18 cellular contexts compared by ENCODE assay signal in the genomic region with DNA sequence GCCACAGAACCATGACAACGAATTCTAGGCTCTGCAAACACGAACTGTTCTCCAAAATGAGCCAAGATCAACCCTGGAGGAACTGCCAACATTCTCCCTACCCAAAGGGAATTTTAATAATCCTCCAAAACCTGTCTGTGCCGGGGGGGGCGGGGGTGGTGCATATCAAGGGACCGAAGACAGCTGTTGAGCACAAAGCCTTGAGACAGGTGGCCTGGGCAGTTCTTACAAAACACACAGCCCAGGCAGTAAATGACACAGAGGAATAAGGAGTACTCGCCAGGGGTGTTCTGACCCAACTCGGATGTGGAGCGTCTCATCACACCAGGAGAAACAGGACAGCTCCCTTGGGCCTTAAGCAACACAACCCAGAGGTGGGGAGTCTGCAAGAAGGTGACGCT. TPM values are rescaled to one million over a fixed set of nuclear protein-coding genes. Genes with fewer than 3 reads are reported as not detected.
DNase-seq lines count a peak whose midpoint lies in the region; ATAC-seq and TF ChIP-seq lines count a peak whose summit lies in the region.
"Had no signal": no experiment of that assay in that cellular context is flagged by ENCODE, and none has a peak within 500 bp of the region (broad histone marks: within the 10 kb centered on the region; RNA-seq: fewer than 3 reads in every experiment).

No MANE protein-coding gene starts in this region.

- TF ChIP-seq POLR2A in spleen (IDR thresholded peaks at IDR 0.05): no peak

- intact Hi-C loops in left ventricle myocardium superior (cut with micrococcal nuclease): no loop called here
- intact Hi-C loops in spleen (cut with DNase I; ENCODE audit: low total_unique reads): no loop called here

- 92 to 96% (median 93%) methylated on average over 9 of the region's 9 CpGs for WGBS in spleen, 5 donors

- H3K27ac ChIP-seq in spleen: no peak overlapping the region
- H3K27ac ChIP-seq: thyroid gland had no signal

- H3K36me3 ChIP-seq in spleen: peaks cover 0 to 100% (median 79%) of the 10 kb centered on the region in 6 donors

- ATAC-seq in left ventricle myocardium superior (peak; percentile 27), HG03097 (IDR thresholded peaks at IDR 0.05; ENCODE audit: low FRiP score, unreplicated experiment) (no peak), HG02678 (IDR thresholded peaks at IDR 0.05; ENCODE audit: unreplicated experiment) (no peak), GM18909 (IDR thresholded peaks at IDR 0.05; ENCODE audit: poor library complexity, unreplicated experiment) (no peak)

- H3K4me1 ChIP-seq in spleen: peaks cover 0 to 17% (median 5%) of the 10 kb centered on the region in 6 donors

- peak; percentile 92 for DNase-seq in LHCN-M2 (ENCODE audit: low read depth)
- DNase-seq in astrocyte of the hippocampus (ENCODE audit: low read depth, low spot score): peak; percentile 30
- no peak for DNase-seq in left ventricle myocardium superior
- DNase-seq in spleen: peak; percentile 39
- DNase-seq: activated CD4-positive, alpha-beta T cell treated with anti-CD3 and anti-CD28 coated beads for 4 hours; activated T-cell treated with anti-CD3 and anti-CD28 coated beads for 4 hours; CD4-positive, CD25-positive, alpha-beta regulatory T cell; DND-41; mesendoderm; NCI-H2029; NCI-H510A treated with DMSO at 0.1 percent for 48 hours; retina; T-helper 9 cell; thyroid gland had no signal

- no peak for TF ChIP-seq CTCF in spleen (IDR thresholded peaks at IDR 0.05 in 8 of 11, conservative IDR thresholded peaks at IDR 0.05 in 3 of 11)

- no peaks in the 10 kb centered on the region for H3K9me3 ChIP-seq in spleen
- H3K9me3 ChIP-seq: thyroid gland had no signal

- no peaks in the 10 kb centered on the region for H3K27me3 ChIP-seq in spleen (replicated peaks in 1 of 7)
- H3K27me3 ChIP-seq: thyroid gland had no signal

- H3K4me3 ChIP-seq in spleen: no peak overlapping the region
- H3K4me3 ChIP-seq: thyroid gland had no signal

RNA-seq across cellular contexts. Expression of a gene that starts 35.6 kb away (rescaled TPM):
- total RNA-seq in LHCN-M2 (2014; rRNA removed): not detected in 2 replicates
- polyA plus RNA-seq in LHCN-M2 (2012): 0.80 TPM
- total RNA-seq in left ventricle myocardium superior: 23.2 TPM
- total RNA-seq in spleen: 1 to 10 TPM in 6 of 7 donors, not detected in 1; 1.0 to 3.8 (median 2.0) TPM
- 1 to 10 TPM; 5.6 to 8.0 (median 6.7) TPM for polyA plus RNA-seq in spleen
- total RNA-seq: CD4-positive, CD25-positive, alpha-beta regulatory T cell; OCI-LY7 had no signal

RNA-seq across cellular contexts. Expression of a gene that starts 37.2 kb away (rescaled TPM):
- total RNA-seq in LHCN-M2 (2014; rRNA removed) (55.9 and 84.7 TPM in 2 replicates), left ventricle myocardium superior (405 TPM), spleen (100 to 1,000 TPM; 102 to 201 (median 157) TPM)
- polyA plus RNA-seq in LHCN-M2 (2012): 210 TPM
- 100 to 1,000 TPM in 2 of 3 donors, 10 to 100 TPM in 1; 89.9 to 143 (median 117) TPM for polyA plus RNA-seq in spleen
